Comparison of ENCODE assay signal across 2 cellular contexts in genomic region chr17:2708585-2709172, GRCh38.
TF ChIP-seq lines count a peak whose summit lies in the region.

No MANE protein-coding gene starts in this region.

TF ChIP-seq in SK-N-SH, 30 proteins besides CTCF, POLR2A, EP300 and RAD21 (continued from another document):
- TF ChIP-seq IRF3 (IDR thresholded peaks at IDR 0.05; ENCODE audit: low read depth, low read length) = no peak
- TF ChIP-seq USF2 (IDR thresholded peaks at IDR 0.05; ENCODE audit: borderline replicate concordance, low read depth, low read length) = no peak
- TF ChIP-seq SIN3A (IDR thresholded peaks at IDR 0.05; ENCODE audit: borderline replicate concordance, low read depth, low read length) = no peak
- no peak for TF ChIP-seq ZBTB33 (IDR thresholded peaks at IDR 0.05; ENCODE audit: borderline replicate concordance, low read depth)
- no peak for TF ChIP-seq YY1 (IDR thresholded peaks at IDR 0.05; ENCODE audit: low read depth)
TF ChIP-seq in SK-N-SH: peak in this region for 0.

TF ChIP-seq in SK-N-SH treated with all-trans-retinoic acid at 6 μM for 48 hours, 23 proteins besides CTCF, POLR2A, EP300 and RAD21 (continued from another document):
- TF ChIP-seq TSHZ2 (CRISPR knock-in tag; IDR thresholded peaks at IDR 0.05) (no peak), ZNF8 (CRISPR knock-in tag; IDR thresholded peaks at IDR 0.05) (no peak), BACH2 (CRISPR knock-in tag; IDR thresholded peaks at IDR 0.05; ENCODE audit: borderline replicate concordance) (no peak), POU6F1 (CRISPR knock-in tag; IDR thresholded peaks at IDR 0.05; ENCODE audit: borderline replicate concordance, low read depth) (no peak), ISL1 (CRISPR knock-in tag; IDR thresholded peaks at IDR 0.05) (no peak), ZNF565 (CRISPR knock-in tag; conservative IDR thresholded peaks at IDR 0.05; ENCODE audit: low read depth) (no peak), CSDC2 (CRISPR knock-in tag; IDR thresholded peaks at IDR 0.05) (no peak), GLIS3 (CRISPR knock-in tag; IDR thresholded peaks at IDR 0.05) (no peak), ZC3H10 (CRISPR knock-in tag; IDR thresholded peaks at IDR 0.05) (no peak)
